1 cellular context compared by ENCODE assay signal in genomic region chr22:25494774-25495173, GRCh38.
TF ChIP-seq lines count a peak whose summit lies in the region.

No MANE protein-coding gene starts in this region.

TF ChIP-seq in GM12878, 131 proteins besides CTCF, POLR2A, EP300 and RAD21 (continued from another document):
- no peak for TF ChIP-seq USF1 (IDR thresholded peaks at IDR 0.05; ENCODE audit: borderline replicate concordance, extremely low read length, insufficient read depth, low read depth, low read length)
- peak; percentile 15; the same call in 1 of the 2 replicates for TF ChIP-seq HDGF (IDR thresholded peaks at IDR 0.05)
- peak; percentile 80 for TF ChIP-seq RELA (IDR thresholded peaks at IDR 0.05; ENCODE audit: borderline replicate concordance, partially characterized antibody)
- TF ChIP-seq RELB (IDR thresholded peaks at IDR 0.05; ENCODE audit: low read depth), result peak; percentile 88
- no peak for TF ChIP-seq HDAC2 (IDR thresholded peaks at IDR 0.05)
